Comparison of ENCODE assay signal across 20 cellular contexts in the genomic region with DNA sequence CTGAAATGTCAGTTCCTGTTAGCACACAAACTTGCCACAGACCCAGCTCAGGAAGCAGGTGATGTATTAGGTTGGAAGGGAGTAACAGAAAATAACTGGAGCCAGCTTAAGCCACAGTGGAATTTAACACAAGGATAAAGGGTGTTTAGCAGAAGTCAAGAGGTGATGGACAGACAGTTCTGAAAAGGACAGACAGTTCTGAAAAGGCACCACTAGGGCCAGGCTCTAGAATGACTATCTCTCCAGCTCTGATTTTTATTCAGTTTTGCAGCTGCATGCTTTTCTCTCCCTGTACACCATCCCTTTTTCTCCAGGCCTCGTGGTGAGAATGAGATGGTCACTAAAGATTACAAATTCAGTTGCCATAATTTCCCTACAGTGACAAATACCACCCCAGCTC.
"Had no signal": no experiment of that assay in that cellular context is flagged by ENCODE, and none has a peak within 500 bp of the region (broad histone marks: within the 10 kb centered on the region; RNA-seq: fewer than 3 reads in every experiment).

No MANE protein-coding gene starts in this region.

- FAIRE-seq: frontal cortex, TTC549 had no signal

- H3K4me1 ChIP-seq: ascending aorta, colonic mucosa, heart left ventricle, left ventricle myocardium inferior, psoas muscle had no signal

- H3K36me3 Mint-ChIP-seq: memory B cell; natural killer cell treated with Interleukin-12 subunit alpha and Interleukin-12 subunit beta and Interleukin-15 and Interleukin-18, amount 100 ng/mL, for 72 hours; stimulated activated naive B cell treated with anti-CD40 and anti-IgM and Interleukin-4, amounts not matched to agents 10 μg/mL and 1 μg/mL and 100 μg/mL, for 72 hours had no signal

- H3K9me3 ChIP-seq: ascending aorta, colonic mucosa, heart left ventricle, left ventricle myocardium inferior, psoas muscle, spleen, upper lobe of left lung had no signal

- DNase-seq: activated B cell treated with CpG ODN at 0.5 μM for 24 hours; activated CD4-positive, alpha-beta T cell treated with anti-CD3 and anti-CD28 coated beads, Interleukin-2, amount 10 ng/mL, durations not matched to agents 7 days and 5 days; activated CD8-positive, alpha-beta memory T cell treated with anti-CD3 and anti-CD28 coated beads for 24 hours; activated naive CD4-positive, alpha-beta T cell treated with Interleukin-2 at 50 U/mL for 16 hours; activated naive CD8-positive, alpha-beta T cell treated with anti-CD3 and anti-CD28 coated beads, Interleukin-2, amount 50 U/mL, for 24 hours; colonic mucosa; heart left ventricle; left ventricle myocardium inferior; psoas muscle; spleen; stimulated activated CD4-positive, alpha-beta T cell treated with anti-CD3 and anti-CD28 coated beads, Interleukin-1b, Interleukin-23, amount 100 ng/mL, for 48 hours; stimulated activated naive B cell treated with anti-CD40 and anti-IgM and Interleukin-4, amounts not matched to agents 10 μg/mL and 1 μg/mL and 100 μg/mL, for 72 hours; upper lobe of left lung had no signal

- H3K27me3 ChIP-seq: ascending aorta, upper lobe of left lung had no signal

- H3K4me3 ChIP-seq: ascending aorta, cardiac muscle cell, colonic mucosa, heart left ventricle, left ventricle myocardium inferior, psoas muscle, spleen, upper lobe of left lung had no signal

- ATAC-seq: activated naive CD8-positive, alpha-beta T cell treated with anti-CD3 and anti-CD28 coated beads, Interleukin-2, amount 50 U/mL, for 24 hours; heart left ventricle; natural killer cell treated with Interleukin-12 subunit alpha and Interleukin-12 subunit beta and Interleukin-15 and Interleukin-18, amount 100 ng/mL, for 72 hours; psoas muscle; sciatic nerve; stimulated activated naive B cell treated with anti-CD40 and anti-IgM and Interleukin-4, amounts not matched to agents 10 μg/mL and 1 μg/mL and 100 μg/mL, for 72 hours had no signal

- H3K9me3 Mint-ChIP-seq: activated B cell treated with CpG ODN at 0.5 μM for 24 hours; activated CD4-positive, alpha-beta T cell treated with anti-CD3 and anti-CD28 coated beads, Interleukin-2, amount 10 ng/mL, durations not matched to agents 7 days and 5 days; activated naive CD8-positive, alpha-beta T cell treated with anti-CD3 and anti-CD28 coated beads, Interleukin-2, amount 50 U/mL, for 24 hours; natural killer cell treated with Interleukin-12 subunit alpha and Interleukin-12 subunit beta and Interleukin-15 and Interleukin-18, amount 100 ng/mL, for 72 hours; stimulated activated naive B cell treated with anti-CD40 and anti-IgM and Interleukin-4, amounts not matched to agents 10 μg/mL and 1 μg/mL and 100 μg/mL, for 72 hours had no signal

- H3K4me1 Mint-ChIP-seq: activated B cell treated with CpG ODN at 0.5 μM for 24 hours; activated CD4-positive, alpha-beta T cell treated with anti-CD3 and anti-CD28 coated beads, Interleukin-2, amount 10 ng/mL, durations not matched to agents 7 days and 5 days; activated naive CD8-positive, alpha-beta T cell treated with anti-CD3 and anti-CD28 coated beads, Interleukin-2, amount 50 U/mL, for 24 hours; memory B cell; stimulated activated naive B cell treated with anti-CD40 and anti-IgM and Interleukin-4, amounts not matched to agents 10 μg/mL and 1 μg/mL and 100 μg/mL, for 72 hours had no signal

- H3K4me3 Mint-ChIP-seq: activated B cell treated with CpG ODN at 0.5 μM for 24 hours; activated CD4-positive, alpha-beta T cell treated with anti-CD3 and anti-CD28 coated beads, Interleukin-2, amount 10 ng/mL, durations not matched to agents 7 days and 5 days; activated naive CD8-positive, alpha-beta T cell treated with anti-CD3 and anti-CD28 coated beads, Interleukin-2, amount 50 U/mL, for 24 hours; memory B cell; natural killer cell treated with Interleukin-12 subunit alpha and Interleukin-12 subunit beta and Interleukin-15 and Interleukin-18, amount 100 ng/mL, for 72 hours; stimulated activated naive B cell treated with anti-CD40 and anti-IgM and Interleukin-4, amounts not matched to agents 10 μg/mL and 1 μg/mL and 100 μg/mL, for 72 hours had no signal

- H3K36me3 ChIP-seq: ascending aorta, cardiac muscle cell, colonic mucosa, heart left ventricle, left ventricle myocardium inferior, spleen, upper lobe of left lung had no signal

- H3K27ac Mint-ChIP-seq: activated B cell treated with CpG ODN at 0.5 μM for 24 hours; activated CD4-positive, alpha-beta T cell treated with anti-CD3 and anti-CD28 coated beads, Interleukin-2, amount 10 ng/mL, durations not matched to agents 7 days and 5 days; activated naive CD8-positive, alpha-beta T cell treated with anti-CD3 and anti-CD28 coated beads, Interleukin-2, amount 50 U/mL, for 24 hours; memory B cell; natural killer cell treated with Interleukin-12 subunit alpha and Interleukin-12 subunit beta and Interleukin-15 and Interleukin-18, amount 100 ng/mL, for 72 hours; stimulated activated naive B cell treated with anti-CD40 and anti-IgM and Interleukin-4, amounts not matched to agents 10 μg/mL and 1 μg/mL and 100 μg/mL, for 72 hours had no signal

- H3K27ac ChIP-seq: ascending aorta, cardiac muscle cell, colonic mucosa, heart left ventricle, left ventricle myocardium inferior, psoas muscle, spleen, upper lobe of left lung had no signal
